In genomic region chr12:30926243-30927209, GRCh38 we compare ENCODE assay signal across 8 cellular contexts. TPM values are rescaled to one million over a fixed set of nuclear protein-coding genes. Genes with fewer than 3 reads are reported as not detected.
DNase-seq lines count a peak whose midpoint lies in the region; ATAC-seq, FAIRE-seq and TF ChIP-seq lines count a peak whose summit lies in the region.

A gene with protein sequence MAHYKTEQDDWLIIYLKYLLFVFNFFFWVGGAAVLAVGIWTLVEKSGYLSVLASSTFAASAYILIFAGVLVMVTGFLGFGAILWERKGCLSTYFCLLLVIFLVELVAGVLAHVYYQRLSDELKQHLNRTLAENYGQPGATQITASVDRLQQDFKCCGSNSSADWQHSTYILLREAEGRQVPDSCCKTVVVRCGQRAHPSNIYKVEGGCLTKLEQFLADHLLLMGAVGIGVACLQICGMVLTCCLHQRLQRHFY (plus strand): TSS chr12:30926748. CDS start chr12:30953992, 27,244 bp downstream.

- TF ChIP-seq EP300 in GM12878 (IDR thresholded peaks at IDR 0.05; ENCODE audit: borderline replicate concordance in 1 of 2, control insufficient read depth in 1 of 2, low read depth in 2 of 2, low read length in 2 of 2): no peak

- H2AFZ ChIP-seq in GM12878 (ENCODE audit: control insufficient read depth, low read depth, low read length): no peak within 1 kb of the TSS
- peak within 1 kb of the TSS; percentile 95 for H2AFZ ChIP-seq in smooth muscle cell (ENCODE audit: low read depth)

- H3K4me3 ChIP-seq in BE2C (ENCODE audit: low read depth, low read length) (peak within 1 kb of the TSS; percentile 50), GM12878 (no peak within 1 kb of the TSS), iPS-18c (ENCODE audit: insufficient read depth, low read depth, low read length) (peak within 1 kb of the TSS; percentile 49), smooth muscle cell (peak within 1 kb of the TSS; percentile 55)

- H3K9ac ChIP-seq in GM12878 (ENCODE audit: control insufficient read depth, insufficient read depth, low read length) (no peak within 1 kb of the TSS), smooth muscle cell (ENCODE audit: low read depth) (peak within 1 kb of the TSS; percentile 51)

- in situ Hi-C loops in GM12878 (cut with MboI): no loop called here

- H4K20me1 ChIP-seq in GM12878 (ENCODE audit: control insufficient read depth, insufficient read depth) (no peaks in the 10 kb centered on the region), smooth muscle cell (ENCODE audit: low read depth) (no peaks in the 10 kb centered on the region)

- CTCF ChIA-PET in GM12878 (lab: Yijun Ruan, JAX): no interaction called here

- WGBS in GM12878 (ENCODE audit: insufficient coverage, insufficient replicate concordance, low lambda C conversion rate, missing lambda C conversion rate): 10% methylated on average over 62 of the region's 78 CpGs
- WGBS in smooth muscle cell (ENCODE audit: low lambda C conversion rate): 9% methylated on average over 53 of the region's 78 CpGs

- intact Hi-C loops in GM12878 (cut with micrococcal nuclease; ENCODE audit: unreplicated experiment): no loop called here

- DNase-seq in BE2C (peak; percentile 53), GM12878 (ENCODE audit: low read depth, low spot score) (no peak), smooth muscle cell (lab: John Stamatoyannopoulos, UW; ENCODE audit: unreplicated experiment) (peak; percentile 36)
- DNase-seq in stimulated activated CD4-positive, alpha-beta T cell treated with anti-CD3 and anti-CD28 coated beads, Interleukin-4, amount 100 ng/mL, for 1 hour: no peak

- H3F3A ChIP-seq in smooth muscle cell (ENCODE audit: low read depth): no peaks in the 10 kb centered on the region

- ATAC-seq in HG03520 (IDR thresholded peaks at IDR 0.05; ENCODE audit: unreplicated experiment) (peak; percentile 30), GM12878 (no peak; the same call in 2 of the 3 replicates), HG02588 (IDR thresholded peaks at IDR 0.05; ENCODE audit: unreplicated experiment) (no peak), GM19452 (IDR thresholded peaks at IDR 0.05; ENCODE audit: unreplicated experiment) (no peak)

- RAD21 ChIA-PET in GM12878 (lab: Charles Lee; ENCODE audit: unreplicated experiment): no interaction called here

- no peak for FAIRE-seq in GM12878 (lab: Jason Lieb, UNC)

- no peak for TF ChIP-seq POLR2A in GM12878 (IDR thresholded peaks at IDR 0.05; ENCODE audit: low read depth, low read length)

- no peaks in the 10 kb centered on the region for H3K9me3 ChIP-seq in BE2C
- H3K9me3 ChIP-seq in GM12878 (replicated peaks; ENCODE audit: control insufficient read depth, insufficient read depth, low read length): no peaks in the 10 kb centered on the region; the same call in 2 of the 3 replicates
- no peaks in the 10 kb centered on the region for H3K9me3 ChIP-seq in iPS-18c (ENCODE audit: control insufficient read depth, insufficient read depth, low read length)
- H3K9me3 ChIP-seq in smooth muscle cell (replicated peaks; ENCODE audit: low read depth): no peaks in the 10 kb centered on the region

- no peak for TF ChIP-seq RAD21 in GM12878 (IDR thresholded peaks at IDR 0.05; ENCODE audit: insufficient read depth, low read depth, low read length)

- H3K79me2 ChIP-seq in GM12878 (ENCODE audit: control insufficient read depth, insufficient read depth, low read length): no peaks in the 10 kb centered on the region
- H3K79me2 ChIP-seq in smooth muscle cell (ENCODE audit: low read depth): no peaks in the 10 kb centered on the region

- H3K4me2 ChIP-seq in GM12878 (ENCODE audit: control insufficient read depth, insufficient read depth) (peak within 1 kb of the TSS; percentile 25; the same call in 1 of the 2 replicates), smooth muscle cell (peak within 1 kb of the TSS; percentile 93)

- H3K27me3 ChIP-seq in BE2C (peaks cover 14% of the 10 kb centered on the region), GM12878 (replicated peaks in 1 of 2; ENCODE audit: control insufficient read depth in 2 of 2, insufficient read depth in 2 of 2, low read length in 1 of 2) (peaks cover 5 to 22% of the 10 kb centered on the region in 2 experiments), smooth muscle cell (ENCODE audit: low read depth) (no peaks in the 10 kb centered on the region)

- POLR2A ChIA-PET in GM12878 (lab: Charles Lee): no interaction called here

- H3K4me1 ChIP-seq in BE2C (no peaks in the 10 kb centered on the region), GM12878 (ENCODE audit: control insufficient read depth, insufficient read depth, low read length) (no peaks in the 10 kb centered on the region), smooth muscle cell (ENCODE audit: low read depth) (peaks cover 14% of the 10 kb centered on the region)

- no peak for TF ChIP-seq CTCF in BE2C (IDR thresholded peaks at IDR 0.05; ENCODE audit: low read depth, low read length)
- TF ChIP-seq CTCF in GM12878 (IDR thresholded peaks at IDR 0.05 in 2 of 3, conservative IDR thresholded peaks at IDR 0.05 in 1 of 3; ENCODE audit: control insufficient read depth in 2 of 3, extremely low read depth in 1 of 3, insufficient read depth in 1 of 3, low read depth in 3 of 3, low read length in 3 of 3): no peak
- no peak for TF ChIP-seq CTCF in smooth muscle cell (IDR thresholded peaks at IDR 0.05; ENCODE audit: borderline replicate concordance, insufficient read depth, poor library complexity, severe bottlenecking)

- H3K27ac ChIP-seq in GM12878 (ENCODE audit: control insufficient read depth, insufficient read depth) (no peak within 1 kb of the TSS), smooth muscle cell (ENCODE audit: low read depth) (no peak within 1 kb of the TSS)

- no TSS peak for BruUV-seq in GM12878 (replicated peaks; lab: Mats Ljungman, UMichigan)

- SMC1A ChIA-PET in GM12878 (lab: Charles Lee; ENCODE audit: uncharacterized antibody, unreplicated experiment): no interaction called here

- H3K36me3 ChIP-seq in BE2C: no peaks in the 10 kb centered on the region
- H3K36me3 ChIP-seq in GM12878 (ENCODE audit: control insufficient read depth in 2 of 2, insufficient read depth in 2 of 2, low read length in 1 of 2): no peaks in the 10 kb centered on the region
- no peaks in the 10 kb centered on the region for H3K36me3 ChIP-seq in smooth muscle cell (ENCODE audit: low read depth)

TF ChIP-seq in GM12878, 131 proteins besides CTCF, POLR2A, EP300 and RAD21:
- TF ChIP-seq BHLHE40 (IDR thresholded peaks at IDR 0.05; ENCODE audit: borderline replicate concordance in 1 of 2, low read depth in 2 of 2, low read length in 1 of 2) (0 out of 4 replicates have a peak, but pooled peaks of 1 of the 2 experiments have one; percentile 8), PAX8 (IDR thresholded peaks at IDR 0.05) (no peak)

RNA-seq across cellular contexts. Expression of the gene that starts here (rescaled TPM):
- not detected for polyA plus RNA-seq in BE2C (2012; ENCODE audit: insufficient read depth, insufficient read length, low read depth)
- 0.78 and 0.84 TPM in 2 replicates for total RNA-seq in GM12878 (2013; cell fraction: nucleolus; rRNA removed)
- total RNA-seq in GM12878 (2014; rRNA removed): under 0.01 and 0.11 TPM in 2 replicates
- not detected in 2 replicates for total RNA-seq in GM12878 (2014; rRNA removed; fragmentation: Illumina TruSeq; extraction: Trizol)
- 0.05 TPM in 1 of 2 replicates, not detected in the other for total RNA-seq in GM12878 (2021)
- polyA plus RNA-seq in GM12878 (2011; ENCODE audit: low read depth): 0.37 TPM
- 0.19 and 0.27 TPM in 2 replicates for polyA plus RNA-seq in GM12878 (2011; rRNA removed)
- polyA plus RNA-seq in GM12878 (2011; cell fraction: cytosol; rRNA removed): 0.15 and 0.21 TPM in 2 replicates
- polyA plus RNA-seq in GM12878 (2011; cell fraction: nucleus; rRNA removed): 0.67 and 1.3 TPM in 2 replicates
- polyA plus RNA-seq in GM12878 (2012): 0.45 and 1.1 TPM in 2 replicates
- 0.06 TPM in 1 of 2 replicates, not detected in the other for polyA plus RNA-seq in GM12878 (2014; fragmentation: Illumina TruSeq; extraction: Trizol)
- polyA plus RNA-seq in GM12878 (2014; fragmentation: Nextera tagmentation; extraction: Ambion mirVana): not detected
- polyA plus RNA-seq in GM12878 (2014; rRNA removed): 0.03 and 0.15 TPM in 2 replicates
- polyA plus RNA-seq in GM12878 (2016; fragmentation: Nextera tagmentation; extraction: Ambion mirVana): not detected
- polyA minus RNA-seq in GM12878 (2011; rRNA and poly(A)+ RNA removed): 0.22 and 0.36 TPM in 2 replicates
- polyA minus RNA-seq in GM12878 (2011; cell fraction: cytosol; rRNA and poly(A)+ RNA removed): not detected in 2 replicates
- 0.10 and 0.36 TPM in 2 replicates for polyA minus RNA-seq in GM12878 (2011; cell fraction: nucleus; rRNA and poly(A)+ RNA removed)
- total RNA-seq in smooth muscle cell: 2.8 and 5.8 TPM in 2 replicates
- 2.6 and 3.0 TPM in 2 replicates for polyA plus RNA-seq in smooth muscle cell

Comparison
In these comparisons a context has a peak if more than half of its experiments do, and no peak if none do; other contexts are left out.
1. DNase-seq: peak in BE2C (single experiment) and smooth muscle cell (single experiment); none in GM12878 (single experiment) and stimulated activated CD4-positive, alpha-beta T cell treated with anti-CD3 and anti-CD28 coated beads, Interleukin-4, amount 100 ng/mL, for 1 hour (single experiment).